1 cellular context compared by ENCODE assay signal in the genomic region with DNA sequence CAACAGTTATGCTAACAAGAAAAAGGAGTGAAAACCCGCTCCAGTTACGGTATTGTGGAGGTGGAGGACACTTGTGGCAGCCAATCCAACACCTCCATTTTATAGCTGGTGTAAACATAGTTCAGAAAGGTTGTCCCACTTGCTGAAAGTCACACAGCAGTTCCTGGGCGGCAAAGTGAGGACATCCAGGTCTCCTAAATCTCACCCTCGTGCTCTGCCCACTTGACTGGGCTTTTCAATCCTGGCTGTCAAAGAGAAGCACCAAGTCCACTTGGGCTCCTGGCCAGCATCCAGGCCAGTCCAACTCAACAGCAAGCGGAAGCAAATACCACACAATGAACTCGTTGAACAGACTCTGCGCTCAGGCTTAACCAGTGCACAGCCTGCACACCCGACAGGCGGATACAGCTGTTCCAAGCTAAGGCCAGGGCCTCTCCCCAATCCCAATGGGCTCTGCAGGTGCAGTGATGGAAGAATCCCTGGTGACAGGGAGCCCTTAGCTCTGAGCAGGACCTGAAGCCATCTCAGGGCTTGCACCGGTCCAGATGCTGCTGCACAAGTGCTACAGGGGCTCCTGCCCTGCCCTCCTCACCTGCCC.
A peak's percentile ranks its signal among the peaks of the same experiment; 100 is the strongest.
TF ChIP-seq lines count a peak whose summit lies in the region.
"Not testable (repeated sequence)": the region's sequence is repeated elsewhere in the genome, so short reads cannot be mapped to it uniquely, and the experiment has no call there.

No MANE protein-coding gene starts in this region.

TF ChIP-seq in HepG2, 621 proteins besides CTCF, POLR2A, EP300 and RAD21 (continued from another document and continues in another):
- peak; percentile 91 for TF ChIP-seq ERF (CRISPR knock-in tag; IDR thresholded peaks at IDR 0.05)
- peak; percentile 18 for TF ChIP-seq ZNF883 (CRISPR knock-in tag; IDR thresholded peaks at IDR 0.05; ENCODE audit: not compliant biosample characterization)
- TF ChIP-seq ZBTB38 (CRISPR knock-in tag; IDR thresholded peaks at IDR 0.05) = peak; percentile 100
- peak; percentile 82; the same call in 1 of the 2 replicates for TF ChIP-seq CSRNP1 (CRISPR knock-in tag; IDR thresholded peaks at IDR 0.05)
- peak; percentile 47; the same call in 1 of the 2 replicates for TF ChIP-seq CHD4 (IDR thresholded peaks at IDR 0.05; ENCODE audit: borderline replicate concordance, low read length)
- TF ChIP-seq ZNF30 (CRISPR knock-in tag; IDR thresholded peaks at IDR 0.05) = 0 out of 2 replicates have a peak, but pooled peaks have one; percentile 13
- TF ChIP-seq FOXA1 (IDR thresholded peaks at IDR 0.05); HNF4G (CRISPR knock-in tag; IDR thresholded peaks at IDR 0.05; ENCODE audit: borderline replicate concordance, low read depth); NONO (IDR thresholded peaks at IDR 0.05): not testable (repeated sequence)
- TF ChIP-seq FOXA1 (CRISPR knock-in tag; IDR thresholded peaks at IDR 0.05) = peak; percentile 48; the same call in 1 of the 2 replicates
- TF ChIP-seq ZSCAN21 (CRISPR knock-in tag; IDR thresholded peaks at IDR 0.05; ENCODE audit: borderline replicate concordance) = peak; percentile 71; the same call in 1 of the 2 replicates
- TF ChIP-seq, protein P1, sequence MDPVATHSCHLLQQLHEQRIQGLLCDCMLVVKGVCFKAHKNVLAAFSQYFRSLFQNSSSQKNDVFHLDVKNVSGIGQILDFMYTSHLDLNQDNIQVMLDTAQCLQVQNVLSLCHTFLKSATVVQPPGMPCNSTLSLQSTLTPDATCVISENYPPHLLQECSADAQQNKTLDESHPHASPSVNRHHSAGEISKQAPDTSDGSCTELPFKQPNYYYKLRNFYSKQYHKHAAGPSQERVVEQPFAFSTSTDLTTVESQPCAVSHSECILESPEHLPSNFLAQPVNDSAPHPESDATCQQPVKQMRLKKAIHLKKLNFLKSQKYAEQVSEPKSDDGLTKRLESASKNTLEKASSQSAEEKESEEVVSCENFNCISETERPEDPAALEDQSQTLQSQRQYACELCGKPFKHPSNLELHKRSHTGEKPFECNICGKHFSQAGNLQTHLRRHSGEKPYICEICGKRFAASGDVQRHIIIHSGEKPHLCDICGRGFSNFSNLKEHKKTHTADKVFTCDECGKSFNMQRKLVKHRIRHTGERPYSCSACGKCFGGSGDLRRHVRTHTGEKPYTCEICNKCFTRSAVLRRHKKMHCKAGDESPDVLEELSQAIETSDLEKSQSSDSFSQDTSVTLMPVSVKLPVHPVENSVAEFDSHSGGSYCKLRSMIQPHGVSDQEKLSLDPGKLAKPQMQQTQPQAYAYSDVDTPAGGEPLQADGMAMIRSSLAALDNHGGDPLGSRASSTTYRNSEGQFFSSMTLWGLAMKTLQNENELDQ (CRISPR knock-in tag; IDR thresholded peaks at IDR 0.05; ENCODE audit: borderline replicate concordance) = peak; percentile 33; the same call in 1 of the 2 replicates
- peak; percentile 62; the same call in 1 of the 2 replicates for TF ChIP-seq KDM4B (CRISPR knock-in tag; IDR thresholded peaks at IDR 0.05)
- TF ChIP-seq GMEB1 (CRISPR knock-in tag; IDR thresholded peaks at IDR 0.05; ENCODE audit: borderline replicate concordance) = peak; percentile 43; the same call in 1 of the 2 replicates
- TF ChIP-seq, protein P2, sequence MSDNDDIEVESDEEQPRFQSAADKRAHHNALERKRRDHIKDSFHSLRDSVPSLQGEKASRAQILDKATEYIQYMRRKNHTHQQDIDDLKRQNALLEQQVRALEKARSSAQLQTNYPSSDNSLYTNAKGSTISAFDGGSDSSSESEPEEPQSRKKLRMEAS (IDR thresholded peaks at IDR 0.05) = peak; percentile 79
- peak; percentile 92 for TF ChIP-seq PITX1 (CRISPR knock-in tag; IDR thresholded peaks at IDR 0.05)
- TF ChIP-seq NFATC3 (CRISPR knock-in tag; IDR thresholded peaks at IDR 0.05) = peak; percentile 72; the same call in 1 of the 2 replicates
- TF ChIP-seq MIXL1 (CRISPR knock-in tag; IDR thresholded peaks at IDR 0.05) = peak; percentile 63
- TF ChIP-seq ZZZ3 (CRISPR knock-in tag; IDR thresholded peaks at IDR 0.05; ENCODE audit: borderline replicate concordance) = 0 out of 2 replicates have a peak, but pooled peaks have one; percentile 64
- peak; percentile 72; the same call in 1 of the 2 replicates for TF ChIP-seq ZNF724P (CRISPR knock-in tag; IDR thresholded peaks at IDR 0.05; ENCODE audit: borderline replicate concordance)
- TF ChIP-seq SRY (CRISPR knock-in tag; IDR thresholded peaks at IDR 0.05) = peak; percentile 8; the same call in 1 of the 2 replicates
- TF ChIP-seq HNF4G (IDR thresholded peaks at IDR 0.05; ENCODE audit: borderline replicate concordance, low read depth, low read length) = peak; percentile 38; the same call in 1 of the 2 replicates
- TF ChIP-seq, protein P3, sequence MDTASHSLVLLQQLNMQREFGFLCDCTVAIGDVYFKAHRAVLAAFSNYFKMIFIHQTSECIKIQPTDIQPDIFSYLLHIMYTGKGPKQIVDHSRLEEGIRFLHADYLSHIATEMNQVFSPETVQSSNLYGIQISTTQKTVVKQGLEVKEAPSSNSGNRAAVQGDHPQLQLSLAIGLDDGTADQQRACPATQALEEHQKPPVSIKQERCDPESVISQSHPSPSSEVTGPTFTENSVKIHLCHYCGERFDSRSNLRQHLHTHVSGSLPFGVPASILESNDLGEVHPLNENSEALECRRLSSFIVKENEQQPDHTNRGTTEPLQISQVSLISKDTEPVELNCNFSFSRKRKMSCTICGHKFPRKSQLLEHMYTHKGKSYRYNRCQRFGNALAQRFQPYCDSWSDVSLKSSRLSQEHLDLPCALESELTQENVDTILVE (CRISPR knock-in tag; IDR thresholded peaks at IDR 0.05) = 0 out of 2 replicates have a peak, but pooled peaks have one; percentile 17
- TF ChIP-seq, protein P4, sequence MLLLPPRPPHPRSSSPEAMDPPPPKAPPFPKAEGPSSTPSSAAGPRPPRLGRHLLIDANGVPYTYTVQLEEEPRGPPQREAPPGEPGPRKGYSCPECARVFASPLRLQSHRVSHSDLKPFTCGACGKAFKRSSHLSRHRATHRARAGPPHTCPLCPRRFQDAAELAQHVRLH (CRISPR knock-in tag; IDR thresholded peaks at IDR 0.05; ENCODE audit: borderline replicate concordance, low read depth) = peak; percentile 81; the same call in 1 of the 2 replicates
- TF ChIP-seq ZMYM2 (CRISPR knock-in tag; IDR thresholded peaks at IDR 0.05) = 0 out of 2 replicates have a peak, but pooled peaks have one; percentile 62
- 0 out of 2 replicates have a peak, but pooled peaks have one; percentile 45 for TF ChIP-seq ZNF7 (CRISPR knock-in tag; IDR thresholded peaks at IDR 0.05)
- TF ChIP-seq KDM2A (CRISPR knock-in tag; IDR thresholded peaks at IDR 0.05; ENCODE audit: borderline replicate concordance, low read depth) = peak; percentile 74
- TF ChIP-seq ZNF792 (CRISPR knock-in tag; IDR thresholded peaks at IDR 0.05) = 0 out of 2 replicates have a peak, but pooled peaks have one; percentile 48
- peak; percentile 5 for TF ChIP-seq ASH2L (IDR thresholded peaks at IDR 0.05; ENCODE audit: insufficient read length, low read depth, low read length)
- 0 out of 2 replicates have a peak, but pooled peaks have one; percentile 35 for TF ChIP-seq IRX3 (CRISPR knock-in tag; IDR thresholded peaks at IDR 0.05; ENCODE audit: borderline replicate concordance, low read depth)
- 0 out of 2 replicates have a peak, but pooled peaks have one; percentile 18 for TF ChIP-seq SNAPC4 (CRISPR knock-in tag; IDR thresholded peaks at IDR 0.05)
- TF ChIP-seq ZNF460 (CRISPR knock-in tag; IDR thresholded peaks at IDR 0.05; ENCODE audit: borderline replicate concordance) = peak; percentile 56; the same call in 1 of the 2 replicates
- TF ChIP-seq MEIS2 (CRISPR knock-in tag; IDR thresholded peaks at IDR 0.05) = peak; percentile 74
- TF ChIP-seq NONO (CRISPR knock-in tag; conservative IDR thresholded peaks at IDR 0.05) = peak; percentile 77
- TF ChIP-seq GZF1 (CRISPR knock-in tag; IDR thresholded peaks at IDR 0.05) = 0 out of 2 replicates have a peak, but pooled peaks have one; percentile 67
- 0 out of 2 replicates have a peak, but pooled peaks have one; percentile 4 for TF ChIP-seq ATF7-NPFF (CRISPR knock-in tag; IDR thresholded peaks at IDR 0.05; ENCODE audit: low read depth)
- peak; percentile 10; the same call in 1 of the 2 replicates for TF ChIP-seq HIVEP1 (CRISPR knock-in tag; IDR thresholded peaks at IDR 0.05)
- TF ChIP-seq, protein P5, sequence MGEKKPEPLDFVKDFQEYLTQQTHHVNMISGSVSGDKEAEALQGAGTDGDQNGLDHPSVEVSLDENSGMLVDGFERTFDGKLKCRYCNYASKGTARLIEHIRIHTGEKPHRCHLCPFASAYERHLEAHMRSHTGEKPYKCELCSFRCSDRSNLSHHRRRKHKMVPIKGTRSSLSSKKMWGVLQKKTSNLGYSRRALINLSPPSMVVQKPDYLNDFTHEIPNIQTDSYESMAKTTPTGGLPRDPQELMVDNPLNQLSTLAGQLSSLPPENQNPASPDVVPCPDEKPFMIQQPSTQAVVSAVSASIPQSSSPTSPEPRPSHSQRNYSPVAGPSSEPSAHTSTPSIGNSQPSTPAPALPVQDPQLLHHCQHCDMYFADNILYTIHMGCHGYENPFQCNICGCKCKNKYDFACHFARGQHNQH (CRISPR knock-in tag; IDR thresholded peaks at IDR 0.05) = peak; percentile 86
- TF ChIP-seq KMT2A (CRISPR knock-in tag; IDR thresholded peaks at IDR 0.05) = peak; percentile 16; the same call in 1 of the 2 replicates
- peak; percentile 49; the same call in 1 of the 2 replicates for TF ChIP-seq ZNF205 (CRISPR knock-in tag; IDR thresholded peaks at IDR 0.05)
- TF ChIP-seq, protein P6, sequence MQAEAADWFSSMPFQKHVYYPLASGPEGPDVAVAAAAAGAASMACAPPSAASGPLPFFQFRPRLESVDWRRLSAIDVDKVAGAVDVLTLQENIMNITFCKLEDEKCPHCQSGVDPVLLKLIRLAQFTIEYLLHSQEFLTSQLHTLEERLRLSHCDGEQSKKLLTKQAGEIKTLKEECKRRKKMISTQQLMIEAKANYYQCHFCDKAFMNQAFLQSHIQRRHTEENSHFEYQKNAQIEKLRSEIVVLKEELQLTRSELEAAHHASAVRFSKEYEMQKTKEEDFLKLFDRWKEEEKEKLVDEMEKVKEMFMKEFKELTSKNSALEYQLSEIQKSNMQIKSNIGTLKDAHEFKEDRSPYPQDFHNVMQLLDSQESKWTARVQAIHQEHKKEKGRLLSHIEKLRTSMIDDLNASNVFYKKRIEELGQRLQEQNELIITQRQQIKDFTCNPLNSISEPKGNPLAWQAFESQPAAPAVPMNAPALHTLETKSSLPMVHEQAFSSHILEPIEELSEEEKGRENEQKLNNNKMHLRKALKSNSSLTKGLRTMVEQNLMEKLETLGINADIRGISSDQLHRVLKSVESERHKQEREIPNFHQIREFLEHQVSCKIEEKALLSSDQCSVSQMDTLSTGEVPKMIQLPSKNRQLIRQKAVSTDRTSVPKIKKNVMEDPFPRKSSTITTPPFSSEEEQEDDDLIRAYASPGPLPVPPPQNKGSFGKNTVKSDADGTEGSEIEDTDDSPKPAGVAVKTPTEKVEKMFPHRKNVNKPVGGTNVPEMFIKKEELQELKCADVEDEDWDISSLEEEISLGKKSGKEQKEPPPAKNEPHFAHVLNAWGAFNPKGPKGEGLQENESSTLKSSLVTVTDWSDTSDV (CRISPR knock-in tag; IDR thresholded peaks at IDR 0.05) = 0 out of 2 replicates have a peak, but pooled peaks have one; percentile 62
- peak; percentile 19 for TF ChIP-seq XRCC5 (optimal IDR thresholded peaks at IDR 0.05; ENCODE audit: low read length)
- TF ChIP-seq KDM3A (CRISPR knock-in tag; IDR thresholded peaks at IDR 0.05; ENCODE audit: low read depth) = peak; percentile 86
